Comparison of ENCODE assay signal across 15 cellular contexts in the genomic region with DNA sequence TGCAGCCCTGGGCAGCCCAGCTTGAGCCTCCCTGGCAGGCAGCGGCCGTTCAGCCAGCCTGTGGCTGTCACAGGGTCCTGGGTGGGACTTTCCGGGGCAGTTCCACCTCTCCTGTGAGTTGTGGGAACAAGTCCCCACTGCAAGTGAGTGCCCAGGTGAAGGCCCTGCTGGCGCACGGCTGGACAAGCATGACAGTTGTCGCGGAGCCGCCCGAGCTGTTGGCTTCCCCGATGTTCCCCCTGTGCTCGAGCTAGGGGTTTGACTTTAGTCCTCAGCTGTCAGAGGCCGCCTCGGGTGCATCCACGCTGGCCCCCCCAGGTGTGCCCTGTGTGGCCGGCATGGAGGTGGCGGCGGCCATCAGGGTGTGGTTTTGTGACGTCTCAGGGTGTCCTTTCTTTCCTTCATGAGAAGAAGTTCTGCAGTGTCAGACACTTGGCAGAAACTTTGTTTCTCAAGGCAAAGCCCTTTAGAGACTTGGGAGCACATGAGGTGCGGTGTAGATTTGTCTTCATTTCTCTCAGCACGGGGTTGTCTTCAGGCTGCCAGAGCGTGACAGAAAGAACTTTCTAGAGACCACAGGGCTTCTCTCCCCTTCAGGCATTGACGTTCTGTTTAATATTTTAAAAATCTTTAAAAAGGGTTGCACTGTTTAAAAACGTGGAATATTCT.
A peak's percentile ranks its signal among the peaks of the same experiment; 100 is the strongest.
DNase-seq lines count a peak whose midpoint lies in the region; ATAC-seq and TF ChIP-seq lines count a peak whose summit lies in the region.
"Had no signal": no experiment of that assay in that cellular context is flagged by ENCODE, and none has a peak within 500 bp of the region (broad histone marks: within the 10 kb centered on the region; RNA-seq: fewer than 3 reads in every experiment).

No MANE protein-coding gene starts in this region.

- no peak overlapping the region for H3K27ac ChIP-seq in osteoblast (ENCODE audit: low read depth, low read length)

- peaks cover 27% of the 10 kb centered on the region for H3K79me2 ChIP-seq in osteoblast (ENCODE audit: insufficient read depth, low read length)

- TF ChIP-seq CTCF in osteoblast (IDR thresholded peaks at IDR 0.05; ENCODE audit: extremely low read depth, low read depth, low read length) = no peak

- no peak overlapping the region for H3K4me3 ChIP-seq in osteoblast (ENCODE audit: insufficient read depth, low read length)

- H3K9me3 ChIP-seq in osteoblast (ENCODE audit: low read depth, low read length) = no peaks in the 10 kb centered on the region

- ATAC-seq in GM19463 (IDR thresholded peaks at IDR 0.05; ENCODE audit: unreplicated experiment) (peak; percentile 27), GM19452 (IDR thresholded peaks at IDR 0.05; ENCODE audit: unreplicated experiment) (no peak)

- peak overlapping the region; percentile 54 to 88 (median 87) for H3K27ac Mint-ChIP-seq in IgD-negative memory B cell
- H3K27ac Mint-ChIP-seq in immature natural killer cell = peak overlapping the region in 1 of 6 donors; percentile 6

- peaks cover 16% of the 10 kb centered on the region for H4K20me1 ChIP-seq in osteoblast (ENCODE audit: insufficient read depth, low read length)

- peaks cover 14 to 33% (median 20%) of the 10 kb centered on the region in 3 donors for H3K4me1 Mint-ChIP-seq in IgD-negative memory B cell
- H3K4me1 Mint-ChIP-seq in immature natural killer cell = peaks cover 38 to 50% of the 10 kb centered on the region in 2 donors

- H3K4me2 ChIP-seq in osteoblast (ENCODE audit: insufficient read depth, low read length) = no peak overlapping the region

- peak; percentile 5 for DNase-seq in AG08396 (ENCODE audit: low spot score)
- DNase-seq in immature natural killer cell = no peak
- DNase-seq in kidney tubule cell (ENCODE audit: low spot score) = no peak
- DNase-seq in RPMI8226 = no peak
- DNase-seq in osteoblast (ENCODE audit: insufficient read length, low spot score, missing footprints) = no peak
- DNase-seq: activated naive CD4-positive, alpha-beta T cell; cerebellar nuclear complex; DMS153; SHP77; stimulated activated CD4-positive, alpha-beta T cell treated with anti-CD3 and anti-CD28 coated beads, Interleukin-1b, Interleukin-23, amount 100 ng/mL, for 48 hours; T-helper 9 cell had no signal

- no peaks in the 10 kb centered on the region for H3K36me3 ChIP-seq in osteoblast (ENCODE audit: insufficient read depth, low read length)

- H3K36me3 Mint-ChIP-seq in IgD-negative memory B cell = peaks cover 2% of the 10 kb centered on the region
- H3K36me3 Mint-ChIP-seq in immature natural killer cell = peaks cover 0 to 4% (median 0%) of the 10 kb centered on the region in 3 donors

- H3K27me3 Mint-ChIP-seq in IgD-negative memory B cell (peaks cover 20% of the 10 kb centered on the region), immature natural killer cell (ENCODE audit: low read depth in 3 of 3) (peaks cover 0 to 4% (median 2%) of the 10 kb centered on the region in 3 donors)

- peaks cover 26% of the 10 kb centered on the region for H3K4me1 ChIP-seq in osteoblast (ENCODE audit: insufficient read depth, low read length)

- H3K9me3 Mint-ChIP-seq in IgD-negative memory B cell (no peaks in the 10 kb centered on the region), immature natural killer cell (no peaks in the 10 kb centered on the region)
- H3K9me3 Mint-ChIP-seq: mesothelial cell of epicardium had no signal

- H3K4me3 Mint-ChIP-seq in IgD-negative memory B cell (peak overlapping the region; percentile 52 to 93 (median 69)), immature natural killer cell (peak overlapping the region; percentile 35 to 70 (median 52))
- H3K4me3 Mint-ChIP-seq: mesothelial cell of epicardium had no signal

- H2AFZ ChIP-seq in osteoblast (ENCODE audit: low read length) = no peak overlapping the region

- no peaks in the 10 kb centered on the region for H3K27me3 ChIP-seq in osteoblast (ENCODE audit: insufficient read depth, low read length)
